In the genomic region with DNA sequence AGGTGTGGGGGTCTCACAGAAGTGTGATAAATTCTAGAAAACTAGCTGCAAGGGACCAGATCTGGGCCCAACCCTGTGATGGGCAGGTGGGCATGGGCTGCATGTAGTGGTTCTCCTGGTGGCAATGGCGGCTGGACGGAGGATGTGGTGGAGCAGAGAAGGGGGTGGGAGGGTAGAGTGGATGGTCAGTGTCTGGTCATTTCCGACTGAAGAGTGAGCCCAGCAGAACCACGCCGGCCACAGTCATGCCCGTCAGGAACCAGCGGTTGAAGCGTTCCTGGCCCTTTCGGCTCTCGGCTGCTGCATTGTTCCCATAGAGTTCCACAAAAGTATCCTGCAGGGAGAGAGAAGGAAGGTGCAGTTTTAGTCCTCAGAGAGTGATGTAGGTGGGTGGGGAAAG, we compare ENCODE assay signal across 1 cellular context.
TF ChIP-seq lines count a peak whose summit lies in the region.

No MANE protein-coding gene starts in this region.

TF ChIP-seq in HepG2, 621 proteins besides CTCF, POLR2A, EP300 and RAD21 (continues in another document):
- no peak for TF ChIP-seq DNMT3B (CRISPR knock-in tag; conservative IDR thresholded peaks at IDR 0.05)
- TF ChIP-seq, protein P1, sequence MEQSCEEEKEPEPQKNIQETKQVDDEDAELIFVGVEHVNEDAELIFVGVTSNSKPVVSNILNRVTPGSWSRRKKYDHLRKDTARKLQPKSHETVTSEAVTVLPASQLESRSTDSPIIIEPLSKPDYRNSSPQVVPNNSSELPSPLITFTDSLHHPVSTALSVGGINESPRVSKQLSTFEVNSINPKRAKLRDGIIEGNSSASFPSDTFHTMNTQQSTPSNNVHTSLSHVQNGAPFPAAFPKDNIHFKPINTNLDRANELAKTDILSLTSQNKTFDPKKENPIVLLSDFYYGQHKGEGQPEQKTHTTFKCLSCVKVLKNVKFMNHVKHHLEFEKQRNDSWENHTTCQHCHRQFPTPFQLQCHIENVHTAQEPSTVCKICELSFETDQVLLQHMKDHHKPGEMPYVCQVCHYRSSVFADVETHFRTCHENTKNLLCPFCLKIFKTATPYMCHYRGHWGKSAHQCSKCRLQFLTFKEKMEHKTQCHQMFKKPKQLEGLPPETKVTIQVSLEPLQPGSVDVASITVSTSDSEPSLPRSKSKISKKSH (CRISPR knock-in tag; IDR thresholded peaks at IDR 0.05; ENCODE audit: borderline replicate concordance), result no peak
- no peak for TF ChIP-seq RARG (CRISPR knock-in tag; IDR thresholded peaks at IDR 0.05; ENCODE audit: low read depth)
- TF ChIP-seq ZNF264 (CRISPR knock-in tag; IDR thresholded peaks at IDR 0.05), result no peak
- TF ChIP-seq E2F5 (CRISPR knock-in tag; conservative IDR thresholded peaks at IDR 0.05), result no peak
- no peak for TF ChIP-seq CREB1 (IDR thresholded peaks at IDR 0.05)
- TF ChIP-seq CREB1 (CRISPR knock-in tag; IDR thresholded peaks at IDR 0.05), result no peak
- TF ChIP-seq ZNF883 (CRISPR knock-in tag; IDR thresholded peaks at IDR 0.05; ENCODE audit: not compliant biosample characterization), result no peak
- no peak for TF ChIP-seq NCOA5 (CRISPR knock-in tag; IDR thresholded peaks at IDR 0.05)
- no peak for TF ChIP-seq SRF (IDR thresholded peaks at IDR 0.05; ENCODE audit: low read depth, low read length)
- TF ChIP-seq NFKBIZ (CRISPR knock-in tag; IDR thresholded peaks at IDR 0.05), result no peak
- no peak for TF ChIP-seq ZNF441 (CRISPR knock-in tag; IDR thresholded peaks at IDR 0.05; ENCODE audit: borderline replicate concordance)
- TF ChIP-seq BCLAF1 (IDR thresholded peaks at IDR 0.05), result no peak
- no peak for TF ChIP-seq EHMT2 (IDR thresholded peaks at IDR 0.05; ENCODE audit: borderline replicate concordance, low read depth, low read length)
- 0 out of 2 replicates have a peak, but pooled peaks have one; percentile 9 for TF ChIP-seq HES4 (CRISPR knock-in tag; IDR thresholded peaks at IDR 0.05; ENCODE audit: borderline replicate concordance)
- TF ChIP-seq ONECUT2 (CRISPR knock-in tag; IDR thresholded peaks at IDR 0.05), result no peak
- TF ChIP-seq, protein P2, sequence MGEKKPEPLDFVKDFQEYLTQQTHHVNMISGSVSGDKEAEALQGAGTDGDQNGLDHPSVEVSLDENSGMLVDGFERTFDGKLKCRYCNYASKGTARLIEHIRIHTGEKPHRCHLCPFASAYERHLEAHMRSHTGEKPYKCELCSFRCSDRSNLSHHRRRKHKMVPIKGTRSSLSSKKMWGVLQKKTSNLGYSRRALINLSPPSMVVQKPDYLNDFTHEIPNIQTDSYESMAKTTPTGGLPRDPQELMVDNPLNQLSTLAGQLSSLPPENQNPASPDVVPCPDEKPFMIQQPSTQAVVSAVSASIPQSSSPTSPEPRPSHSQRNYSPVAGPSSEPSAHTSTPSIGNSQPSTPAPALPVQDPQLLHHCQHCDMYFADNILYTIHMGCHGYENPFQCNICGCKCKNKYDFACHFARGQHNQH (CRISPR knock-in tag; IDR thresholded peaks at IDR 0.05), result no peak
- no peak for TF ChIP-seq ZNF232 (CRISPR knock-in tag; IDR thresholded peaks at IDR 0.05; ENCODE audit: borderline replicate concordance)
- TF ChIP-seq HOXA9 (CRISPR knock-in tag; IDR thresholded peaks at IDR 0.05; ENCODE audit: borderline replicate concordance), result no peak
- no peak for TF ChIP-seq XRCC5 (optimal IDR thresholded peaks at IDR 0.05; ENCODE audit: low read length)
- TF ChIP-seq NCOR1 (IDR thresholded peaks at IDR 0.05; ENCODE audit: borderline replicate concordance, low read length), result no peak
- TF ChIP-seq ZFX (CRISPR knock-in tag; IDR thresholded peaks at IDR 0.05; ENCODE audit: low read depth), result no peak
- no peak for TF ChIP-seq SUZ12 (IDR thresholded peaks at IDR 0.05; ENCODE audit: low read depth, low read length)
- no peak for TF ChIP-seq GZF1 (CRISPR knock-in tag; IDR thresholded peaks at IDR 0.05)
- TF ChIP-seq, protein P3, sequence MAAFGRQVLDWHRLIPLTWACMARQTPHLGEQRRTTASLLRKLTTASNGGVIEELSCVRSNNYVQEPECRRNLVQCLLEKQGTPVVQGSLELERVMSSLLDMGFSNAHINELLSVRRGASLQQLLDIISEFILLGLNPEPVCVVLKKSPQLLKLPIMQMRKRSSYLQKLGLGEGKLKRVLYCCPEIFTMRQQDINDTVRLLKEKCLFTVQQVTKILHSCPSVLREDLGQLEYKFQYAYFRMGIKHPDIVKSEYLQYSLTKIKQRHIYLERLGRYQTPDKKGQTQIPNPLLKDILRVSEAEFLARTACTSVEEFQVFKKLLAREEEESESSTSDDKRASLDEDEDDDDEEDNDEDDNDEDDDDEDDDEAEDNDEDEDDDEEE (CRISPR knock-in tag; IDR thresholded peaks at IDR 0.05), result no peak
- no peak for TF ChIP-seq ZBTB42 (CRISPR knock-in tag; IDR thresholded peaks at IDR 0.05)
- 0 out of 2 replicates have a peak, but pooled peaks have one; percentile 0 for TF ChIP-seq ZNF672 (CRISPR knock-in tag; IDR thresholded peaks at IDR 0.05)
- TF ChIP-seq KDM3A (CRISPR knock-in tag; IDR thresholded peaks at IDR 0.05; ENCODE audit: low read depth), result no peak
- 0 out of 2 replicates have a peak, but pooled peaks have one; percentile 24 for TF ChIP-seq ZC3H4 (CRISPR knock-in tag; IDR thresholded peaks at IDR 0.05; ENCODE audit: borderline replicate concordance)
- TF ChIP-seq RCOR2 (CRISPR knock-in tag; IDR thresholded peaks at IDR 0.05), result no peak
- no peak for TF ChIP-seq ZZZ3 (CRISPR knock-in tag; IDR thresholded peaks at IDR 0.05; ENCODE audit: borderline replicate concordance)
- no peak for TF ChIP-seq ZSCAN31 (CRISPR knock-in tag; IDR thresholded peaks at IDR 0.05; ENCODE audit: low read depth)
- TF ChIP-seq PLRG1 (conservative IDR thresholded peaks at IDR 0.05), result no peak
- TF ChIP-seq, protein P4, sequence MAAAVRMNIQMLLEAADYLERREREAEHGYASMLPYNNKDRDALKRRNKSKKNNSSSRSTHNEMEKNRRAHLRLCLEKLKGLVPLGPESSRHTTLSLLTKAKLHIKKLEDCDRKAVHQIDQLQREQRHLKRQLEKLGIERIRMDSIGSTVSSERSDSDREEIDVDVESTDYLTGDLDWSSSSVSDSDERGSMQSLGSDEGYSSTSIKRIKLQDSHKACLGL (CRISPR knock-in tag; IDR thresholded peaks at IDR 0.05), result peak; percentile 24; the same call in 1 of the 2 replicates
- TF ChIP-seq, protein P5, sequence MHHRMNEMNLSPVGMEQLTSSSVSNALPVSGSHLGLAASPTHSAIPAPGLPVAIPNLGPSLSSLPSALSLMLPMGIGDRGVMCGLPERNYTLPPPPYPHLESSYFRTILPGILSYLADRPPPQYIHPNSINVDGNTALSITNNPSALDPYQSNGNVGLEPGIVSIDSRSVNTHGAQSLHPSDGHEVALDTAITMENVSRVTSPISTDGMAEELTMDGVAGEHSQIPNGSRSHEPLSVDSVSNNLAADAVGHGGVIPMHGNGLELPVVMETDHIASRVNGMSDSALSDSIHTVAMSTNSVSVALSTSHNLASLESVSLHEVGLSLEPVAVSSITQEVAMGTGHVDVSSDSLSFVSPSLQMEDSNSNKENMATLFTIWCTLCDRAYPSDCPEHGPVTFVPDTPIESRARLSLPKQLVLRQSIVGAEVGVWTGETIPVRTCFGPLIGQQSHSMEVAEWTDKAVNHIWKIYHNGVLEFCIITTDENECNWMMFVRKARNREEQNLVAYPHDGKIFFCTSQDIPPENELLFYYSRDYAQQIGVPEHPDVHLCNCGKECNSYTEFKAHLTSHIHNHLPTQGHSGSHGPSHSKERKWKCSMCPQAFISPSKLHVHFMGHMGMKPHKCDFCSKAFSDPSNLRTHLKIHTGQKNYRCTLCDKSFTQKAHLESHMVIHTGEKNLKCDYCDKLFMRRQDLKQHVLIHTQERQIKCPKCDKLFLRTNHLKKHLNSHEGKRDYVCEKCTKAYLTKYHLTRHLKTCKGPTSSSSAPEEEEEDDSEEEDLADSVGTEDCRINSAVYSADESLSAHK (CRISPR knock-in tag; IDR thresholded peaks at IDR 0.05; ENCODE audit: borderline replicate concordance), result no peak
- peak; percentile 86; the same call in 1 of the 2 replicates for TF ChIP-seq POLR2AphosphoS2 (IDR thresholded peaks at IDR 0.05; ENCODE audit: low read depth, low read length)
- TF ChIP-seq STAT5B (CRISPR knock-in tag; IDR thresholded peaks at IDR 0.05), result no peak
- TF ChIP-seq ZNF839 (CRISPR knock-in tag; IDR thresholded peaks at IDR 0.05; ENCODE audit: borderline replicate concordance), result no peak
- no peak for TF ChIP-seq AHDC1 (CRISPR knock-in tag; IDR thresholded peaks at IDR 0.05; ENCODE audit: borderline replicate concordance)
- TF ChIP-seq ZNF674 (CRISPR knock-in tag; IDR thresholded peaks at IDR 0.05; ENCODE audit: low read depth), result no peak
